In genomic region chr6:129252377-129253071, GRCh38 we compare ENCODE assay signal across 13 cellular contexts.
DNase-seq lines count a peak whose midpoint lies in the region; ATAC-seq and TF ChIP-seq lines count a peak whose summit lies in the region.
"Had no signal": no experiment of that assay in that cellular context is flagged by ENCODE, and none has a peak within 500 bp of the region (broad histone marks: within the 10 kb centered on the region; RNA-seq: fewer than 3 reads in every experiment).

No MANE protein-coding gene starts in this region.

- H3K9me3 ChIP-seq in CD8-positive, alpha-beta T cell (ENCODE audit: low read length) = no peaks in the 10 kb centered on the region
- no peaks in the 10 kb centered on the region for H3K9me3 ChIP-seq in colonic mucosa
- no peaks in the 10 kb centered on the region for H3K9me3 ChIP-seq in osteoblast (ENCODE audit: low read depth, low read length)
- H3K9me3 ChIP-seq: left lung had no signal

- peak; percentile 52 for TF ChIP-seq CTCF in CD8-positive, alpha-beta T cell (IDR thresholded peaks at IDR 0.05)
- TF ChIP-seq CTCF in colonic mucosa (IDR thresholded peaks at IDR 0.05) = no peak
- no peak for TF ChIP-seq CTCF in osteoblast (IDR thresholded peaks at IDR 0.05; ENCODE audit: extremely low read depth, low read depth, low read length)

- no peaks in the 10 kb centered on the region for H3K4me1 ChIP-seq in CD8-positive, alpha-beta T cell (ENCODE audit: insufficient read depth, low read length)
- H3K4me1 ChIP-seq in colonic mucosa = peaks cover 5% of the 10 kb centered on the region
- H3K4me1 ChIP-seq in osteoblast (ENCODE audit: insufficient read depth, low read length) = peaks cover 3% of the 10 kb centered on the region
- H3K4me1 ChIP-seq: left lung, parathyroid adenoma had no signal

- H3K27me3 Mint-ChIP-seq in CD8-positive, alpha-beta T cell (ENCODE audit: low read depth) = peaks cover 14% of the 10 kb centered on the region
- peaks cover 9 to 20% (median 13%) of the 10 kb centered on the region in 5 donors for H3K27me3 Mint-ChIP-seq in naive thymus-derived CD8-positive, alpha-beta T cell

- no peaks in the 10 kb centered on the region for H3K36me3 ChIP-seq in CD8-positive, alpha-beta T cell (ENCODE audit: insufficient read depth, low read length)
- H3K36me3 ChIP-seq in colonic mucosa (no peaks in the 10 kb centered on the region), osteoblast (ENCODE audit: insufficient read depth, low read length) (no peaks in the 10 kb centered on the region)
- H3K36me3 ChIP-seq: left lung had no signal

- H3K9ac ChIP-seq in colonic mucosa (ENCODE audit: low read depth in 2 of 2, low read length in 2 of 2) = no peak overlapping the region
- H3K9ac ChIP-seq: parathyroid adenoma had no signal

- H3K4me1 Mint-ChIP-seq in CD8-positive, alpha-beta T cell (ENCODE audit: low read depth) = peaks cover 3% of the 10 kb centered on the region
- no peaks in the 10 kb centered on the region for H3K4me1 Mint-ChIP-seq in naive thymus-derived CD8-positive, alpha-beta T cell
- H3K4me1 Mint-ChIP-seq: GM23338 had no signal

- no peak overlapping the region for H3K27ac Mint-ChIP-seq in CD8-positive, alpha-beta T cell
- H3K27ac Mint-ChIP-seq in naive thymus-derived CD8-positive, alpha-beta T cell = no peak overlapping the region
- H3K27ac Mint-ChIP-seq: activated T-helper 1 cell treated with anti-CD3 and anti-CD28 coated beads, Interleukin-12 subunit alpha, Interleukin-12 subunit beta, Interleukin-2, Interleukin-4 antibody, amounts not matched to agents 30 ng/mL and 10 ng/mL and 1 ng/mL, durations not matched to agents 14 hours and 24 hours and 36 hours; GM23338; WTC11 had no signal

- DNase-seq in CD8-positive, alpha-beta T cell = no peak
- DNase-seq in LoVo (ENCODE audit: low spot score) (peak; percentile 67), colonic mucosa (no peak), osteoblast (ENCODE audit: insufficient read length, low spot score, missing footprints) (no peak), NCI-H1048 (lab: John Stamatoyannopoulos, UW) (no peak)
- no peak for DNase-seq in naive thymus-derived CD8-positive, alpha-beta T cell
- no peak for DNase-seq in activated T-cell treated with anti-CD3 and anti-CD28 coated beads, Interleukin-2, amount 50 U/mL, for 48 hours
- DNase-seq: left lung, SIG-M5 had no signal

- CTCF ChIA-PET in CD8-positive, alpha-beta T cell (lab: Charles Lee) = interaction anchor here (0.7 to 1.3 kb wide), 6 partner anchors 8 to 1646 kb away, joined by 3 read pairs; no protein-coding TSS in a partner anchor

- H4K20me1 ChIP-seq in osteoblast (ENCODE audit: insufficient read depth, low read length) = no peaks in the 10 kb centered on the region

- H3K79me2 ChIP-seq in osteoblast (ENCODE audit: insufficient read depth, low read length) = no peaks in the 10 kb centered on the region
- H3K79me2 ChIP-seq: parathyroid adenoma had no signal

- no peaks in the 10 kb centered on the region for H3K27me3 ChIP-seq in CD8-positive, alpha-beta T cell (ENCODE audit: insufficient read depth, low read length)
- H3K27me3 ChIP-seq in colonic mucosa (no peaks in the 10 kb centered on the region), osteoblast (ENCODE audit: insufficient read depth, low read length) (no peaks in the 10 kb centered on the region)
- H3K27me3 ChIP-seq: left lung had no signal

- peak overlapping the region; percentile 37 for H3K4me2 ChIP-seq in osteoblast (ENCODE audit: insufficient read depth, low read length)
- H3K4me2 ChIP-seq: GM23338 had no signal

- no peak overlapping the region for H3K27ac ChIP-seq in CD8-positive, alpha-beta T cell (ENCODE audit: low read depth, low read length)
- H3K27ac ChIP-seq in colonic mucosa (peak overlapping the region; percentile 48), osteoblast (ENCODE audit: low read depth, low read length) (no peak overlapping the region)
- H3K27ac ChIP-seq: left lung, parathyroid adenoma had no signal

- H2AFZ ChIP-seq in osteoblast (ENCODE audit: low read length) = no peak overlapping the region
- H2AFZ ChIP-seq: GM23338, parathyroid adenoma had no signal

- no peak overlapping the region for H3K4me3 Mint-ChIP-seq in CD8-positive, alpha-beta T cell
- H3K4me3 Mint-ChIP-seq in naive thymus-derived CD8-positive, alpha-beta T cell = no peak overlapping the region
- H3K4me3 Mint-ChIP-seq: activated T-helper 1 cell treated with anti-CD3 and anti-CD28 coated beads, Interleukin-12 subunit alpha, Interleukin-12 subunit beta, Interleukin-2, Interleukin-4 antibody, amounts not matched to agents 30 ng/mL and 10 ng/mL and 1 ng/mL, durations not matched to agents 14 hours and 24 hours and 36 hours; GM23338; WTC11 had no signal

- ATAC-seq in CD8-positive, alpha-beta T cell = no peak
- ATAC-seq in naive thymus-derived CD8-positive, alpha-beta T cell = no peak

- H3K9me3 Mint-ChIP-seq in CD8-positive, alpha-beta T cell = no peaks in the 10 kb centered on the region
- H3K9me3 Mint-ChIP-seq in naive thymus-derived CD8-positive, alpha-beta T cell = no peaks in the 10 kb centered on the region
- H3K9me3 Mint-ChIP-seq: activated T-helper 1 cell treated with anti-CD3 and anti-CD28 coated beads, Interleukin-12 subunit alpha, Interleukin-12 subunit beta, Interleukin-2, Interleukin-4 antibody, amounts not matched to agents 30 ng/mL and 10 ng/mL and 1 ng/mL, durations not matched to agents 14 hours and 24 hours and 36 hours; GM23338; WTC11 had no signal

- intact Hi-C loops in CD8-positive, alpha-beta T cell (cut with DNase I, micrococcal nuclease) = loop anchor here (2.0 to 10.0 kb wide), 6 partner anchors 1395 to 1788 kb away; no protein-coding TSS in a partner anchor
- intact Hi-C loops in colonic mucosa (cut with DNase I) = no loop called here

- H3K4me3 ChIP-seq in CD8-positive, alpha-beta T cell (ENCODE audit: low read depth, low read length) = no peak overlapping the region
- no peak overlapping the region for H3K4me3 ChIP-seq in colonic mucosa
- no peak overlapping the region for H3K4me3 ChIP-seq in osteoblast (ENCODE audit: insufficient read depth, low read length)
- H3K4me3 ChIP-seq: GM23338, left lung had no signal

- POLR2A ChIA-PET in CD8-positive, alpha-beta T cell (lab: Charles Lee) = no interaction called here
- POLR2A ChIA-PET in naive thymus-derived CD8-positive, alpha-beta T cell (lab: Charles Lee) = no interaction called here

- H3K36me3 Mint-ChIP-seq in CD8-positive, alpha-beta T cell = no peaks in the 10 kb centered on the region
- H3K36me3 Mint-ChIP-seq in naive thymus-derived CD8-positive, alpha-beta T cell = no peaks in the 10 kb centered on the region
- H3K36me3 Mint-ChIP-seq: WTC11 had no signal
